Comparison of ENCODE assay signal across 9 cellular contexts in genomic region chr1:200741808-200742207, GRCh38. TPM values are rescaled to one million over a fixed set of nuclear protein-coding genes. Genes with fewer than 3 reads are reported as not detected.
DNase-seq lines count a peak whose midpoint lies in the region; ATAC-seq, FAIRE-seq and TF ChIP-seq lines count a peak whose summit lies in the region.
"Had no signal": no experiment of that assay in that cellular context is flagged by ENCODE, and none has a peak within 500 bp of the region (broad histone marks: within the 10 kb centered on the region; RNA-seq: fewer than 3 reads in every experiment).

No MANE protein-coding gene starts in this region.

- H2BK120ac ChIP-seq in mesendoderm (ENCODE audit: low read depth, low read length), result no peak overlapping the region

- H3K4me1 ChIP-seq in A549, result peaks cover 38% of the 10 kb centered on the region
- peaks cover 28% of the 10 kb centered on the region for H3K4me1 ChIP-seq in GM23248 (ENCODE audit: insufficient read depth)
- peaks cover 10 to 11% of the 10 kb centered on the region in 2 experiments; a peak in 3 of 5 replicates for H3K4me1 ChIP-seq in K562 (replicated peaks in 1 of 2; ENCODE audit: control insufficient read depth in 2 of 2, insufficient read depth in 2 of 2, low read length in 2 of 2)
- peaks cover 5% of the 10 kb centered on the region for H3K4me1 ChIP-seq in mesendoderm (ENCODE audit: control insufficient read depth, low read depth, low read length)
- no peaks in the 10 kb centered on the region for H3K4me1 ChIP-seq in prostate gland (replicated peaks)

- H3K56ac ChIP-seq in mesendoderm (ENCODE audit: low read length), result no peak overlapping the region

- no peaks in the 10 kb centered on the region for H3K9me3 ChIP-seq in A549
- no peaks in the 10 kb centered on the region for H3K9me3 ChIP-seq in GM23248 (ENCODE audit: low read depth)
- H3K9me3 ChIP-seq in K562 (replicated peaks; ENCODE audit: control insufficient read depth, insufficient read depth, low read depth, low read length), result no peaks in the 10 kb centered on the region
- no peaks in the 10 kb centered on the region for H3K9me3 ChIP-seq in prostate gland

- no peaks in the 10 kb centered on the region for H3K27me3 ChIP-seq in GM23248 (replicated peaks; ENCODE audit: insufficient read depth)
- no peaks in the 10 kb centered on the region for H3K27me3 ChIP-seq in K562 (ENCODE audit: control insufficient read depth in 2 of 2, insufficient read depth in 2 of 2, low read length in 2 of 2)
- H3K27me3 ChIP-seq in mesendoderm (ENCODE audit: insufficient read depth, low read length, poor library complexity), result no peaks in the 10 kb centered on the region
- H3K27me3 ChIP-seq in prostate gland (replicated peaks; ENCODE audit: insufficient read depth), result no peaks in the 10 kb centered on the region

- TF ChIP-seq POLR2A in A549 (IDR thresholded peaks at IDR 0.05; ENCODE audit: low read length) (no peak), K562 (conservative IDR thresholded peaks at IDR 0.05) (no peak), prostate gland (IDR thresholded peaks at IDR 0.05) (no peak)

- peaks cover 22% of the 10 kb centered on the region; the same call in 1 of the 2 replicates for H4K20me1 ChIP-seq in GM23248 (ENCODE audit: insufficient read depth)
- H4K20me1 ChIP-seq in K562 (replicated peaks; ENCODE audit: control insufficient read depth, insufficient read depth, low read length), result no peaks in the 10 kb centered on the region

- peak overlapping the region; percentile 87 for H3K4me2 ChIP-seq in A549
- H3K4me2 ChIP-seq in GM23248 (ENCODE audit: unreplicated experiment), result peak overlapping the region; percentile 99
- no peak overlapping the region for H3K4me2 ChIP-seq in K562 (ENCODE audit: insufficient read depth, low read length)
- H3K4me2 ChIP-seq in mesendoderm (ENCODE audit: low read length), result peak overlapping the region; percentile 2

- H3K9ac ChIP-seq in GM23248, result peak overlapping the region; percentile 99
- H3K9ac ChIP-seq in K562 (ENCODE audit: insufficient read depth in 1 of 2, low read depth in 2 of 2, low read length in 2 of 2), result no peak overlapping the region
- peak overlapping the region; percentile 8 for H3K9ac ChIP-seq in mesendoderm (ENCODE audit: low read length)

- no peak overlapping the region for H3K23ac ChIP-seq in mesendoderm (ENCODE audit: low read length)

- 49% methylated on average over 2 of the region's 2 CpGs for WGBS in A549 (ENCODE audit: missing lambda C conversion rate)
- WGBS in GM23248 (ENCODE audit: low coverage in 1 of 2, low lambda C conversion rate in 2 of 2, missing lambda C conversion rate in 2 of 2), 2 experiments, result 3 to 8% methylated on average over 2 of the region's 2 CpGs
- 22% methylated on average over 2 of the region's 2 CpGs for WGBS in K562 (ENCODE audit: insufficient coverage, low coverage, missing lambda C conversion rate)
- WGBS in mesendoderm (ENCODE audit: extremely low coverage, insufficient coverage, low lambda C conversion rate), result no CpG with 5 or more reads among the region's 2 CpGs
- 8% methylated on average over 2 of the region's 2 CpGs for WGBS in prostate gland

- TF ChIP-seq CTCF in A549 (IDR thresholded peaks at IDR 0.05), result no peak
- TF ChIP-seq CTCF in K562 (IDR thresholded peaks at IDR 0.05 in 2 of 3, conservative IDR thresholded peaks at IDR 0.05 in 1 of 3; ENCODE audit: insufficient read depth in 2 of 3, low read depth in 1 of 3, low read length in 3 of 3), result no peak
- TF ChIP-seq CTCF in prostate gland (IDR thresholded peaks at IDR 0.05), result no peak

- no peak overlapping the region for H4K8ac ChIP-seq in mesendoderm (ENCODE audit: low read depth, low read length)

- H2AFZ ChIP-seq in GM23248, result no peak overlapping the region
- H2AFZ ChIP-seq in K562 (ENCODE audit: low read depth, low read length), result no peak overlapping the region

- TF ChIP-seq RAD21 in A549 (conservative IDR thresholded peaks at IDR 0.05 in 1 of 2, IDR thresholded peaks at IDR 0.05 in 1 of 2), result no peak
- TF ChIP-seq RAD21 in K562 (CRISPR knock-in tag; conservative IDR thresholded peaks at IDR 0.05 in 1 of 2, IDR thresholded peaks at IDR 0.05 in 1 of 2), result no peak

- ATAC-seq in A549 (no peak), K562 (no peak)

- H2AK5ac ChIP-seq in mesendoderm (ENCODE audit: low read length), result no peak overlapping the region

- CTCF ChIA-PET in A549 (lab: Yijun Ruan, JAX), result no interaction called here
- CTCF ChIA-PET in K562 (lab: Yijun Ruan, JAX; ENCODE audit: low intra/inter-chr PET ratio), result no interaction called here

- DNase-seq in A549 (ENCODE audit: low read depth in 1 of 2, low spot score in 1 of 2) (no peak), GM23248 (peak; percentile 14), K562 (ENCODE audit: extremely low read depth in 1 of 4, low spot score in 3 of 4) (no peak), mesendoderm (no peak), prostate gland (ENCODE audit: low spot score) (no peak), hippocampal formation (lab: John Stamatoyannopoulos, UW) (no peak), head of caudate nucleus (no peak), GF-D8 (lab: John Stamatoyannopoulos, UW) (no peak)
- DNase-seq: activated T-cell treated with anti-CD3 and anti-CD28 coated beads, Interleukin-2, amount 50 U/mL, for 24 hours had no signal

- no peak overlapping the region for H3K18ac ChIP-seq in mesendoderm (ENCODE audit: low read length)

- 0 out of 6 replicates have a peak overlapping the region, but pooled peaks of 1 of the 2 experiments have one; percentile 12 for H3K27ac ChIP-seq in A549
- no peak overlapping the region for H3K27ac ChIP-seq in GM23248
- H3K27ac ChIP-seq in K562 (ENCODE audit: extremely low read depth, low read depth, low read length), result no peak overlapping the region
- H3K27ac ChIP-seq in mesendoderm (ENCODE audit: low read depth, low read length), result no peak overlapping the region
- H3K27ac ChIP-seq in prostate gland, result no peak overlapping the region

- H2BK15ac ChIP-seq in mesendoderm (replicated peaks; ENCODE audit: low read depth), result no peak overlapping the region

- H2BK5ac ChIP-seq in mesendoderm (ENCODE audit: low read length), result no peak overlapping the region

- H3K79me2 ChIP-seq in GM23248 (ENCODE audit: insufficient read depth) (peaks cover 73% of the 10 kb centered on the region), K562 (ENCODE audit: control insufficient read depth, insufficient read depth, low read length) (no peaks in the 10 kb centered on the region), mesendoderm (ENCODE audit: control insufficient read depth, insufficient read depth, low read length) (peaks cover 37% of the 10 kb centered on the region)

- H3K9me1 ChIP-seq in K562 (ENCODE audit: control insufficient read depth, insufficient read depth, low read length), result no peaks in the 10 kb centered on the region

- POLR2A ChIA-PET in A549 (lab: Yijun Ruan, JAX) (interaction anchor here (1.6 kb wide), 1 partner anchor 72 kb away, joined by 7 read pairs; the partner anchor contains the start of gene DDX59), K562 (lab: Yijun Ruan, JAX) (interaction anchor here (0.6 kb wide), 1 partner anchor 30 kb away, joined by 3 read pairs; no protein-coding TSS in a partner anchor)

- peak overlapping the region; percentile 91 for H3K4me3 ChIP-seq in A549
- H3K4me3 ChIP-seq in GM23248, result peak overlapping the region; percentile 95
- no peak overlapping the region for H3K4me3 ChIP-seq in K562
- no peak overlapping the region for H3K4me3 ChIP-seq in mesendoderm (ENCODE audit: low read length)
- no peak overlapping the region for H3K4me3 ChIP-seq in prostate gland

- H3K36me3 ChIP-seq in GM23248 (ENCODE audit: low read depth) (no peaks in the 10 kb centered on the region), K562 (ENCODE audit: control insufficient read depth, insufficient read depth, low read length) (no peaks in the 10 kb centered on the region), mesendoderm (ENCODE audit: control insufficient read depth, insufficient read depth, low read length) (no peaks in the 10 kb centered on the region), prostate gland (no peaks in the 10 kb centered on the region)

- H3F3A ChIP-seq in GM23248 (ENCODE audit: insufficient read depth), result peaks cover 21% of the 10 kb centered on the region

- TF ChIP-seq EP300 in A549 (IDR thresholded peaks at IDR 0.05) (no peak), K562 (IDR thresholded peaks at IDR 0.05; ENCODE audit: low read length) (no peak)

- intact Hi-C loops in K562 (cut with micrococcal nuclease) (no loop called here), prostate gland (cut with DNase I) (no loop called here), head of caudate nucleus (cut with DNase I) (no loop called here)

- no TSS peak for BruUV-seq in K562 (replicated peaks; lab: Mats Ljungman, UMichigan)

- in situ Hi-C loops in GM23248 (cut with MboI), result no loop called here
- in situ Hi-C loops in K562 (cut with MboI), result no loop called here

- FAIRE-seq in A549 (lab: Jason Lieb, UNC), result no peak
- FAIRE-seq in K562 (lab: Jason Lieb, UNC), result no peak

- no peak overlapping the region for H3K4ac ChIP-seq in mesendoderm (ENCODE audit: low read depth, low read length)

- no peak overlapping the region for H4K5ac ChIP-seq in mesendoderm (ENCODE audit: low read length)

- H3K9me2 ChIP-seq in GM23248 (ENCODE audit: insufficient read depth), result no peaks in the 10 kb centered on the region

- peaks cover 11% of the 10 kb centered on the region for H3K79me1 ChIP-seq in mesendoderm (ENCODE audit: low read length)

RNA-seq across cellular contexts. Expression of gene CAMSAP2, which starts 3.1 kb away (rescaled TPM):
- polyA plus RNA-seq in A549 (2011; rRNA removed), result 28.4 and 28.5 TPM in 2 replicates
- polyA plus RNA-seq in A549 (2012; cell fraction: cytosol; rRNA removed), result 3.5 and 4.0 TPM in 2 replicates
- polyA plus RNA-seq in A549 (2012; cell fraction: nucleus; rRNA removed), result 2.0 and 3.4 TPM in 2 replicates
- polyA plus RNA-seq in A549 (2017; fragmentation: RNase III; extraction: RNeasy Plus Mini Kit Qiagen cat#74134 plus additional on column Dnase treatment), result 17.3 to 18.1 TPM (median 17.6 TPM) in 3 replicates
- polyA minus RNA-seq in A549 (2011; rRNA and poly(A)+ RNA removed), result 18.7 and 22.2 TPM in 2 replicates
- 28.7 and 52.6 TPM in 2 replicates for total RNA-seq in GM23248 (2014; rRNA removed; shearing (Covaris generic))
- polyA plus RNA-seq in GM23248 (2016; fragmentation: Nextera tagmentation; extraction: Ambion mirVana), result 9.9 and 10.9 TPM in 2 replicates
- total RNA-seq in K562 (2011; cell fraction: chromatin; rRNA removed; ENCODE audit: low replicate concordance), result 2.9 and 9.1 TPM in 2 replicates
- 0.83 and 1.1 TPM in 2 replicates for total RNA-seq in K562 (2011; cell fraction: nucleolus; rRNA removed)
- total RNA-seq in K562 (2011; cell fraction: nucleoplasm; rRNA removed), result 1.8 TPM in 2 replicates
- total RNA-seq in K562 (2014; rRNA removed), result 2.7 and 2.9 TPM in 2 replicates
- 5.8 and 6.9 TPM in 2 replicates for total RNA-seq in K562 (2014; rRNA removed; fragmentation: Illumina TruSeq; extraction: Trizol)
- total RNA-seq in K562 (2015; rRNA removed; fragmentation: Illumina TruSeq; extraction: Trizol), result 7.4 and 7.5 TPM in 2 replicates
- total RNA-seq in K562 (2021), result 5.2 and 5.3 TPM in 2 replicates
- polyA plus RNA-seq in K562 (2011; rRNA removed), result 2.7 and 3.3 TPM in 2 replicates
- 0.37 and 1.0 TPM in 2 replicates for polyA plus RNA-seq in K562 (2011; cell fraction: cytosol; rRNA removed)
- 2.1 and 3.5 TPM in 2 replicates for polyA plus RNA-seq in K562 (2011; cell fraction: nucleus; rRNA removed)
- 3.5 and 3.7 TPM in 2 replicates for polyA plus RNA-seq in K562 (2012)
- 4.8 and 5.9 TPM in 2 replicates for polyA plus RNA-seq in K562 (2014; fragmentation: Illumina TruSeq; extraction: Trizol)
- 1 to 10 TPM; 1.4 to 1.7 TPM for polyA plus RNA-seq in K562 (2014; fragmentation: Nextera tagmentation; extraction: Ambion mirVana)
- polyA plus RNA-seq in K562 (2014; rRNA removed), result 2.5 and 3.3 TPM in 2 replicates
- polyA minus RNA-seq in K562 (2011; rRNA and poly(A)+ RNA removed), result 7.5 and 10.8 TPM in 2 replicates
- 3.2 and 4.0 TPM in 2 replicates for polyA minus RNA-seq in K562 (2011; cell fraction: cytosol; rRNA and poly(A)+ RNA removed)
- polyA minus RNA-seq in K562 (2011; cell fraction: nucleus; rRNA and poly(A)+ RNA removed), result 2.8 and 4.9 TPM in 2 replicates
- 18.9 TPM for polyA plus RNA-seq in mesendoderm (2013, experiment 1 of 2)
- 19.1 TPM for polyA plus RNA-seq in mesendoderm (2013, experiment 2 of 2)
- total RNA-seq in prostate gland, result 10 to 100 TPM; 15.8 to 22.8 TPM

Comparison
In these comparisons a context has a peak if more than half of its experiments do, and no peak if none do; other contexts are left out.
1. H3K4me3 ChIP-seq: peak in A549 (single experiment) and GM23248 (single experiment); none in K562 (single experiment), mesendoderm (single experiment) and prostate gland (0 of 2).
2. H3K9ac ChIP-seq: peak in GM23248 (single experiment) and mesendoderm (single experiment); none in K562 (0 of 2).
3. Of the 35 proteins assayed by ChIP-seq in both K562 and A549: peak only in K562: KDM1A; only in A549: none; in both: none; in neither: 33; mixed calls (peak in some experiments, not most) for 1.